1 cellular context compared by ENCODE assay signal in the genomic region with DNA sequence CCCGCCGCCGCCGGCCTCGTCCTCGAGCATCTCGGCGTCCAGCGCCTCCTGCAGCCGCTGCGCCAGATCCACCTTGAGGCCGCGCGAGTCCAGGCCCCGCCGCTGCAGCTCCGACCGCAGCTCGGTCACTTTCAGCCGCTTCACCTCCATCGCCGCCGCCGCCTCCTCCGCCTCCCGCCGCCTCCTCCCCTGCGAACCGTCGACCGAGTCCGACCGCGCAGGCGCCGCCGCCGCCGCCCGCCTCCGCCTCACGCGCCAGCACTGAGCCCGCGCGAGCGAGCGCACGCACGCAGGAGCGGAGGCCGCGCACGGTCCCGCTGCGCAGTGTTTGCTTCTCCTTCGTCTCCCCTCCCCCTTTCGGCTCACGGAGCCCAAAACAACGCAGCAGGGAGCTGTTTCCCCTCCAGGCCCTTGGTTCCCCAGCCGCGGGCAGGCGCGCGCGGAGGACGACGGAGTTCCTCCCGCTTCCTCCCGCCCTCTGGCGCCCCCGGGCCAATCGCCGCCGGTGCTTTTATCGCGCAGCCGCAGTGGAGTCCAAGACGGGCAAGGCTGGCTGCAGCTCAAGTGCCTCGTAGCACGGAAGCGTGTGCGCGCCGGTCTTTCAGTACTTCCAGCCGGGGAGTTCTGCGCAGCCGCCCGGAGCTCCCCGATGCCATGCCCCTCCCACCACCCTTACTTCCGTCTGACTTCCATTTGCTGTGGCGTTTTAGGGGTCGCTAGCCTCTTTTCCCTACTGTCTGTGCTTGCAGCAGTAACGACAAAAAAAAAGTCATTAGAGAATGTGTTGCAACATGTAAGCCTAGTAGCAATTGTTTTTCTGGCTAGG.
TF ChIP-seq lines count a peak whose summit lies in the region.

HNRNPUL2 (minus strand) TSS at position 451 of the 826 bp plus-strand sequence; CDS start at position 150, 301 bp downstream.

TF ChIP-seq in K562, 482 proteins besides CTCF, POLR2A, EP300 and RAD21 (continued from another document and continues in another):
- TF ChIP-seq, protein P1, sequence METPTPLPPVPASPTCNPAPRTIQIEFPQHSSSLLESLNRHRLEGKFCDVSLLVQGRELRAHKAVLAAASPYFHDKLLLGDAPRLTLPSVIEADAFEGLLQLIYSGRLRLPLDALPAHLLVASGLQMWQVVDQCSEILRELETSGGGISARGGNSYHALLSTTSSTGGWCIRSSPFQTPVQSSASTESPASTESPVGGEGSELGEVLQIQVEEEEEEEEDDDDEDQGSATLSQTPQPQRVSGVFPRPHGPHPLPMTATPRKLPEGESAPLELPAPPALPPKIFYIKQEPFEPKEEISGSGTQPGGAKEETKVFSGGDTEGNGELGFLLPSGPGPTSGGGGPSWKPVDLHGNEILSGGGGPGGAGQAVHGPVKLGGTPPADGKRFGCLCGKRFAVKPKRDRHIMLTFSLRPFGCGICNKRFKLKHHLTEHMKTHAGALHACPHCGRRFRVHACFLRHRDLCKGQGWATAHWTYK (CRISPR knock-in tag; IDR thresholded peaks at IDR 0.05) = peak; percentile 68
- TF ChIP-seq TEAD1 (CRISPR knock-in tag; IDR thresholded peaks at IDR 0.05) = peak; percentile 9 to 91; a peak in 1 of 4 replicates
- no peak for TF ChIP-seq HDAC6 (IDR thresholded peaks at IDR 0.05; ENCODE audit: low read depth, low read length)
- TF ChIP-seq PTRF (tag; IDR thresholded peaks at IDR 0.05) = no peak
- peak; percentile 74; the same call in 1 of the 2 replicates for TF ChIP-seq KLF13 (tag; IDR thresholded peaks at IDR 0.05; ENCODE audit: borderline replicate concordance, low read depth)
- TF ChIP-seq LARP7 (IDR thresholded peaks at IDR 0.05) = no peak
- TF ChIP-seq NFE2L1 (tag; IDR thresholded peaks at IDR 0.05; ENCODE audit: borderline replicate concordance, low read depth) = no peak
- 0 out of 2 replicates have a peak, but pooled peaks have one; percentile 16 for TF ChIP-seq ZNF583 (CRISPR knock-in tag; IDR thresholded peaks at IDR 0.05)
- no peak for TF ChIP-seq NR1H2 (CRISPR knock-in tag; IDR thresholded peaks at IDR 0.05)
- no peak; the same call in 1 of the 2 replicates for TF ChIP-seq CHCHD3 (CRISPR knock-in tag; IDR thresholded peaks at IDR 0.05)
- TF ChIP-seq ZNF551 (CRISPR knock-in tag; IDR thresholded peaks at IDR 0.05) = no peak
- TF ChIP-seq, protein P2, sequence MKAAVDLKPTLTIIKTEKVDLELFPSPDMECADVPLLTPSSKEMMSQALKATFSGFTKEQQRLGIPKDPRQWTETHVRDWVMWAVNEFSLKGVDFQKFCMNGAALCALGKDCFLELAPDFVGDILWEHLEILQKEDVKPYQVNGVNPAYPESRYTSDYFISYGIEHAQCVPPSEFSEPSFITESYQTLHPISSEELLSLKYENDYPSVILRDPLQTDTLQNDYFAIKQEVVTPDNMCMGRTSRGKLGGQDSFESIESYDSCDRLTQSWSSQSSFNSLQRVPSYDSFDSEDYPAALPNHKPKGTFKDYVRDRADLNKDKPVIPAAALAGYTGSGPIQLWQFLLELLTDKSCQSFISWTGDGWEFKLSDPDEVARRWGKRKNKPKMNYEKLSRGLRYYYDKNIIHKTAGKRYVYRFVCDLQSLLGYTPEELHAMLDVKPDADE (conservative IDR thresholded peaks at IDR 0.05; ENCODE audit: control insufficient read depth, low read depth, low read length) = peak; percentile 31; the same call in 1 of the 2 replicates
- TF ChIP-seq ZNF586 (CRISPR knock-in tag; conservative IDR thresholded peaks at IDR 0.05) = no peak
- no peak for TF ChIP-seq ZNF165 (CRISPR knock-in tag; IDR thresholded peaks at IDR 0.05; ENCODE audit: borderline replicate concordance)
- no peak for TF ChIP-seq ZKSCAN8 (CRISPR knock-in tag; IDR thresholded peaks at IDR 0.05)
- TF ChIP-seq MYC (IDR thresholded peaks at IDR 0.05; ENCODE audit: low read depth, low read length) = peak; percentile 91
- TF ChIP-seq MYC (CRISPR knock-in tag; IDR thresholded peaks at IDR 0.05; ENCODE audit: borderline replicate concordance, low read depth) = no peak
- TF ChIP-seq TAF7 (tag; IDR thresholded peaks at IDR 0.05) = 0 out of 2 replicates have a peak, but pooled peaks have one; percentile 48
- no peak for TF ChIP-seq SAFB (IDR thresholded peaks at IDR 0.05; ENCODE audit: borderline replicate concordance, low read depth, low read length)
- TF ChIP-seq ATF4 (CRISPR knock-in tag; IDR thresholded peaks at IDR 0.05) = 0 out of 2 replicates have a peak, but pooled peaks have one; percentile 16
- no peak for TF ChIP-seq ZNF347 (CRISPR knock-in tag; IDR thresholded peaks at IDR 0.05; ENCODE audit: low read depth)
- TF ChIP-seq ZNF511 (CRISPR knock-in tag; IDR thresholded peaks at IDR 0.05) = peak; percentile 83; the same call in 1 of the 2 replicates
- TF ChIP-seq MED1 (CRISPR knock-in tag; IDR thresholded peaks at IDR 0.05; ENCODE audit: borderline replicate concordance) = no peak; the same call in 1 of the 2 replicates
- TF ChIP-seq TARDBP (IDR thresholded peaks at IDR 0.05) = peak; percentile 57; the same call in 1 of the 2 replicates
- no peak for TF ChIP-seq NR2F6 (CRISPR knock-in tag; IDR thresholded peaks at IDR 0.05)
- peak; percentile 96 for TF ChIP-seq SUPT5H (IDR thresholded peaks at IDR 0.05)
- TF ChIP-seq, protein P3, sequence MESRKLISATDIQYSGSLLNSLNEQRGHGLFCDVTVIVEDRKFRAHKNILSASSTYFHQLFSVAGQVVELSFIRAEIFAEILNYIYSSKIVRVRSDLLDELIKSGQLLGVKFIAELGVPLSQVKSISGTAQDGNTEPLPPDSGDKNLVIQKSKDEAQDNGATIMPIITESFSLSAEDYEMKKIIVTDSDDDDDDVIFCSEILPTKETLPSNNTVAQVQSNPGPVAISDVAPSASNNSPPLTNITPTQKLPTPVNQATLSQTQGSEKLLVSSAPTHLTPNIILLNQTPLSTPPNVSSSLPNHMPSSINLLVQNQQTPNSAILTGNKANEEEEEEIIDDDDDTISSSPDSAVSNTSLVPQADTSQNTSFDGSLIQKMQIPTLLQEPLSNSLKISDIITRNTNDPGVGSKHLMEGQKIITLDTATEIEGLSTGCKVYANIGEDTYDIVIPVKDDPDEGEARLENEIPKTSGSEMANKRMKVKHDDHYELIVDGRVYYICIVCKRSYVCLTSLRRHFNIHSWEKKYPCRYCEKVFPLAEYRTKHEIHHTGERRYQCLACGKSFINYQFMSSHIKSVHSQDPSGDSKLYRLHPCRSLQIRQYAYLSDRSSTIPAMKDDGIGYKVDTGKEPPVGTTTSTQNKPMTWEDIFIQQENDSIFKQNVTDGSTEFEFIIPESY (CRISPR knock-in tag; IDR thresholded peaks at IDR 0.05) = peak; percentile 35; the same call in 1 of the 2 replicates
- TF ChIP-seq ZNF239 (CRISPR knock-in tag; IDR thresholded peaks at IDR 0.05) = peak; percentile 11; the same call in 1 of the 2 replicates
- peak in 1 of 2 experiments; percentile 13; a peak in 1 of 4 replicates for TF ChIP-seq ETV6 (IDR thresholded peaks at IDR 0.05; ENCODE audit: borderline replicate concordance in 1 of 2, low read depth in 2 of 2, low read length in 1 of 2)
- TF ChIP-seq ETV6 (CRISPR knock-in tag; IDR thresholded peaks at IDR 0.05; ENCODE audit: borderline replicate concordance) = no peak
- no peak for TF ChIP-seq U2AF2 (optimal IDR thresholded peaks at IDR 0.05; ENCODE audit: low read depth, low read length)
- TF ChIP-seq, protein P4, sequence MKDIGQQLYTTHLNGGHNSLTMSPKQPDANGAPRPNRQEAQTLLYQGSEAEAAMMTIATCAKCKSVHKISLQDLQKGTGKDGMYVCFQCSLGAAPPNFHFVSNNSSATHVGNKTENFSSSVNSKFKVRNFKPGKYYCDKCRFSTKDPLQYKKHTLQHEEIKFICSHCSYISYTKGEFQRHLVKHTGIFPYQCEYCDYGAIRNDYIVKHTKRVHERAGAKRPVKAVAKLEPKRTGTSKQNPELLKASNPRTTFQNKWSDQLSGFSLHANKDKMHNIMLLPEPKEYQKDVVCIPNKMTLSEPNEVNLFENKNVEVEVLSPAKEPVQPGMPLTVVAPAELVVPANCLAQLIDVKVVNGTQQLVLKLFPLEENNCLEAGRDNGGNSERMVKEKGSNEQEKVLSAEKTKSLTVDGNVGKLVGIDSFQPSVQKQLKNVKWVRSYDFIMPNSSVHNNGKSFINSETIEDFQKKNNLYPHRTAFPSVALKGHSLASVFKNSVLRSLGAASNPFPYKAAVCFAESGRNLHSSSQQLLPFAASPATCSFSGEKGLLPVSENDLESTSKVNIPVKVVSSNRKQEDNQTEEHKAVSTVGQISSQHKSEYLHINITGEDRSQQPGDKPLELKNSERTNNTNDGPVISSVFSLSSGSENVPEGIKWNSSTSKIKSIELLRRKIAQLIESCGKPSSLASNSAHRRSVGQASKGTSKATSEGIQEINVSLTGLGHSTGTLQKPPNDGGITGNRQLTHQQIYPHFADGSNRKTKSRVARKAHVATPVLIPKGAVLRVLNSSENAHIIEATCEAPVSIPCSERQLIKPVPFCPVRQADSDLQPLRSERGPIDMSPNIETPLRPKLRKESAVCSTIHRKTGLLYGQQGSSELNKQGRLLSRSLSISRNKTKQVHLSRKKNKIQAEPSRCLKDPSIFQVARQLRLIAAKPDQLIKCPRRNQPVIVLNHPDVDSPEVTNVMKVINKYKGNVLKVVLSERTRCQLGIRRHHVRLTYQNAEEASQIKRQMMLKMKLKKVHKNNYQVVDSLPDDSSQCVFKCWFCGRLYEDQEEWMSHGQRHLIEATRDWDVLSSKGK (CRISPR knock-in tag; IDR thresholded peaks at IDR 0.05) = no peak
- no peak for TF ChIP-seq ZNF140 (CRISPR knock-in tag; IDR thresholded peaks at IDR 0.05)
- peak; percentile 99 for TF ChIP-seq E2F6 (IDR thresholded peaks at IDR 0.05; ENCODE audit: borderline replicate concordance in 1 of 2, extremely low read depth in 1 of 2, insufficient read depth in 1 of 2, insufficient read length in 1 of 2, low read depth in 1 of 2, low read length in 1 of 2, poor library complexity in 1 of 2, severe bottlenecking in 1 of 2)
- peak; percentile 66 for TF ChIP-seq ELF1 (tag; IDR thresholded peaks at IDR 0.05)
- TF ChIP-seq MBD2 (IDR thresholded peaks at IDR 0.05; ENCODE audit: borderline replicate concordance, low read depth) = peak; percentile 89
- peak; percentile 91 for TF ChIP-seq POLR2H (tag; IDR thresholded peaks at IDR 0.05; ENCODE audit: low read depth)
- TF ChIP-seq THRB (CRISPR knock-in tag; conservative IDR thresholded peaks at IDR 0.05) = no peak
- no peak for TF ChIP-seq RFX7 (CRISPR knock-in tag; IDR thresholded peaks at IDR 0.05)
- peak; percentile 91; the same call in 1 of the 2 replicates for TF ChIP-seq FOXP1 (CRISPR knock-in tag; IDR thresholded peaks at IDR 0.05)
- TF ChIP-seq RFX5 (IDR thresholded peaks at IDR 0.05; ENCODE audit: low read depth, low read length) = no peak
- TF ChIP-seq CAMTA2 (CRISPR knock-in tag; conservative IDR thresholded peaks at IDR 0.05) = 0 out of 2 replicates have a peak, but pooled peaks have one; percentile 84
- TF ChIP-seq ID3 (CRISPR knock-in tag; IDR thresholded peaks at IDR 0.05) = no peak
- peak; percentile 71 for TF ChIP-seq ID3 (tag; IDR thresholded peaks at IDR 0.05)
- TF ChIP-seq ZEB2 (IDR thresholded peaks at IDR 0.05) = no peak
- TF ChIP-seq ZNF174 (CRISPR knock-in tag; IDR thresholded peaks at IDR 0.05) = no peak
